ENCODE assay signal across 1 cellular context in the genomic region with DNA sequence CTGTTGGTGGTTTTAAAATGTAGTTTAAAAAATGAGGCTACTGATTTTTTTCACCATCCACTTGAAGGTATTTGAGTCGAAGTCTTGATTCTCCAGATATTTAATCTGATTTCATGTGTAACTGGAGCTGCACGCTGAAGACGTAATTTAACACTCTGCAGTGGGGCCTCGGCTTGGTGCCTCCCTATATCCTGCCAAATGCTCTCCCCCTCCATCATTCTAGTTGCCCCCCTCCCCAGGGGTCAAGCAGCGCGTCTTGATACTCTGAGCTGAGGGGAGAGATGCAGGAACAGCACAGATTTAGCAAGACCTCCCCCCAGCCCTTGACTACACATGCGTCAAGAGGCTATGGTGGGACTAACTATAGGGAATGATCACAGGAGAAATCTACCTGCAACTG.
TF ChIP-seq lines count a peak whose summit lies in the region.

No MANE protein-coding gene starts in this region.

TF ChIP-seq in GM12878, 131 proteins besides CTCF, POLR2A, EP300 and RAD21 (continued from another document):
- TF ChIP-seq IRF4 (IDR thresholded peaks at IDR 0.05; ENCODE audit: low read depth, low read length): no peak
TF ChIP-seq in GM12878: peak in this region for 0.
